ENCODE assay signal across 24 cellular contexts in genomic region chr14:67782090-67782489, GRCh38.
"Had no signal": no experiment of that assay in that cellular context is flagged by ENCODE, and none has a peak within 500 bp of the region (broad histone marks: within the 10 kb centered on the region; RNA-seq: fewer than 3 reads in every experiment).

No MANE protein-coding gene starts in this region.

- H3K27me3 ChIP-seq: Peyer's patch, SJCRH30 had no signal

- H3K4me3 ChIP-seq: K562, PC-9, Peyer's patch, SJCRH30 had no signal

- H3K4me3 Mint-ChIP-seq: IgD-negative memory B cell had no signal

- H3K9ac ChIP-seq: KMS-11 had no signal

- DNase-seq: Kasumi-1; MM.1S; NCI-H1092 treated with DMSO at 0.1 percent for 48 hours; NCI-H1436; NCI-H187; NCI-H2029; NCI-H2081 treated with DMSO at 0.1 percent for 48 hours; NCI-H2171; NCI-H226; NCI-H446; NCI-H510A; NCI-H524 treated with DMSO at 0.1 percent for 48 hours; NCI-H69; NCI-H774; NK-92 treated with Interleukin-12 subunit alpha and Interleukin-12 subunit beta, amount 100 ng/mL, for 24 hours; PC-9; Peyer's patch; SHP77 treated with DMSO at 0.1 percent for 48 hours; SJCRH30 had no signal

- H3K27me3 Mint-ChIP-seq: IgD-negative memory B cell had no signal

- H3K27ac ChIP-seq: KMS-11, PC-9, Peyer's patch, SJCRH30 had no signal

- H3K27ac Mint-ChIP-seq: IgD-negative memory B cell had no signal

- H3K9me3 Mint-ChIP-seq: IgD-negative memory B cell had no signal

- H3K4me1 ChIP-seq: Peyer's patch, SJCRH30 had no signal

- H3K9me3 ChIP-seq: Peyer's patch, SJCRH30 had no signal

- ATAC-seq: K562, Right ventricle myocardium inferior, SK-N-SH treated with all-trans-retinoic acid at 6 μM for 48 hours had no signal

- H3K4me1 Mint-ChIP-seq: IgD-negative memory B cell had no signal
